8 cellular contexts compared by ENCODE assay signal in genomic region chr6:119079288-119079809, GRCh38. TPM values are rescaled to one million over a fixed set of nuclear protein-coding genes. Genes with fewer than 3 reads are reported as not detected.
DNase-seq lines count a peak whose midpoint lies in the region; ATAC-seq and TF ChIP-seq lines count a peak whose summit lies in the region.

No MANE protein-coding gene starts in this region.

- DNase-seq in BE2C (no peak), brain microvascular endothelial cell (peak; percentile 54), lung (ENCODE audit: low spot score) (no peak), NCI-H1417 treated with DMSO at 0.1 percent for 48 hours (lab: John Stamatoyannopoulos, UW) (no peak), DMS153 (lab: John Stamatoyannopoulos, UW) (no peak)
- DNase-seq in stimulated activated CD4-positive, alpha-beta T cell treated with anti-CD3 and anti-CD28 coated beads, Interleukin-4, amount 100 ng/mL, for 4 hours = no peak

- no peak overlapping the region for H3K9ac ChIP-seq in HUES48 (ENCODE audit: low read depth, low read length)

- no peaks in the 10 kb centered on the region for H3K36me3 ChIP-seq in BE2C
- no peaks in the 10 kb centered on the region for H3K36me3 ChIP-seq in HUES48 (ENCODE audit: control insufficient read depth, insufficient read depth, low read length)
- no peaks in the 10 kb centered on the region for H3K36me3 ChIP-seq in brain microvascular endothelial cell (replicated peaks)
- no peaks in the 10 kb centered on the region for H3K36me3 ChIP-seq in lung (ENCODE audit: control insufficient read depth in 2 of 2, insufficient read depth in 2 of 2, low read length in 2 of 2)
- no peaks in the 10 kb centered on the region for H3K36me3 ChIP-seq in urinary bladder (ENCODE audit: insufficient read depth)

- H3K27me3 ChIP-seq in BE2C = peaks cover 11% of the 10 kb centered on the region
- peaks cover 31% of the 10 kb centered on the region for H3K27me3 ChIP-seq in HUES48 (ENCODE audit: control insufficient read depth, insufficient read depth, low read length)
- H3K27me3 ChIP-seq in brain microvascular endothelial cell (replicated peaks) = peaks cover 15% of the 10 kb centered on the region
- H3K27me3 ChIP-seq in lung (ENCODE audit: control insufficient read depth, insufficient read depth) = no peaks in the 10 kb centered on the region

- no peaks in the 10 kb centered on the region; the same call in 1 of the 2 replicates for H3K9me3 ChIP-seq in BE2C
- peaks cover 20% of the 10 kb centered on the region; the same call in 1 of the 2 replicates for H3K9me3 ChIP-seq in HUES48 (ENCODE audit: control insufficient read depth, insufficient read depth, low read length)
- H3K9me3 ChIP-seq in lung (ENCODE audit: control insufficient read depth in 2 of 2, insufficient read depth in 1 of 2, low read length in 1 of 2) = peaks cover 0 to 6% of the 10 kb centered on the region in 2 donors

- in situ Hi-C loops in brain microvascular endothelial cell (cut with HindIII; ENCODE audit: low pct_ligation_motif_present, low sequenced_read_pairs) = no loop called here

- no peak for ATAC-seq in lung (ENCODE audit: insufficient read depth, low FRiP score)

- WGBS in lung, 2 donors = 11 to 17% methylated on average over 9 of the region's 9 CpGs
- WGBS in urinary bladder = 6% methylated on average over 9 of the region's 9 CpGs

- TF ChIP-seq CTCF in BE2C (IDR thresholded peaks at IDR 0.05; ENCODE audit: low read depth, low read length) (no peak), brain microvascular endothelial cell (IDR thresholded peaks at IDR 0.05; ENCODE audit: low read depth, low read length, missing control alignments) (no peak), lung (IDR thresholded peaks at IDR 0.05; ENCODE audit: control extremely low read depth, extremely low read depth) (no peak)

- no peak overlapping the region for H3K27ac ChIP-seq in HUES48 (ENCODE audit: low read depth, low read length)
- H3K27ac ChIP-seq in brain microvascular endothelial cell = no peak overlapping the region
- H3K27ac ChIP-seq in lung (ENCODE audit: low read depth in 1 of 2, low read length in 1 of 2) = peak overlapping the region in 1 of 2 donors; percentile 96
- no peak overlapping the region for H3K27ac ChIP-seq in urinary bladder (ENCODE audit: low read depth)

- H3K4me3 ChIP-seq in BE2C (ENCODE audit: low read depth, low read length) (peak overlapping the region; percentile 70), HUES48 (ENCODE audit: low read depth, low read length) (peak overlapping the region; percentile 69), brain microvascular endothelial cell (ENCODE audit: low read depth, low read length) (peak overlapping the region; percentile 51), lung (peak overlapping the region; percentile 85), urinary bladder (ENCODE audit: low read depth, low read length) (peak overlapping the region; percentile 89)

- no peaks in the 10 kb centered on the region for H3K4me1 ChIP-seq in BE2C
- H3K4me1 ChIP-seq in HUES48 (ENCODE audit: control insufficient read depth, insufficient read depth, low read length) = peaks cover 6% of the 10 kb centered on the region; the same call in 1 of the 2 replicates
- peaks cover 3% of the 10 kb centered on the region in 2 donors for H3K4me1 ChIP-seq in lung (ENCODE audit: control insufficient read depth in 2 of 2, insufficient read depth in 2 of 2, low read length in 2 of 2)
- H3K4me1 ChIP-seq in urinary bladder (ENCODE audit: insufficient read depth) = no peaks in the 10 kb centered on the region

RNA-seq across cellular contexts. Expression of gene FAM184A, which starts 0.9 kb away (rescaled TPM):
- polyA plus RNA-seq in BE2C (2012; ENCODE audit: insufficient read depth, insufficient read length, low read depth) = 1.6 TPM
- total RNA-seq in lung = 10 to 100 TPM; 18.7 to 63.4 TPM
- polyA plus RNA-seq in lung = 10 to 100 TPM in 1 of 2 donors, 1 to 10 TPM in 1; 4.4 to 26.6 TPM
- total RNA-seq in urinary bladder = 12.1 TPM
- 2.3 TPM for polyA plus RNA-seq in urinary bladder
